In the genomic region with DNA sequence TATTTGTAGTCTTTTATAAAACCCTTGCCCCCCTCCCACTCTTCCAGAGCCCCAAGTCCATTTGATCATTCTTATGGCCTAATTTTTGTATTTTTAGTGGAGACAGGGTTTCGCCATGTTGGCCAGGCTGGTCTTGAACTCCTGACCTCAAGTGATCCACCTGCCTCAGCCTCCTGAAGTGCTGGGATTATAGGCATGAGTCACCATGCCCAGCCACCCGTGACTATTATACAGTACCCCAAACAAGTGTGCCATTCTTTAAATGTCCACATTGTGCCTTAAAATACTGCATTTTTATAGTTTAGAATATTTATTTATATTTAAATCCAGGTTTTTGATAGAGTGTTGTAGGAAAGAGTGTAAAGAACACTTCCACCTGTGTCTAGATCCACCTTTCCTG, we compare ENCODE assay signal across 8 cellular contexts.
DNase-seq lines count a peak whose midpoint lies in the region; ATAC-seq, FAIRE-seq and TF ChIP-seq lines count a peak whose summit lies in the region.
"Not testable (repeated sequence)": the region's sequence is repeated elsewhere in the genome, so short reads cannot be mapped to it uniquely, and the experiment has no call there.

No MANE protein-coding gene starts in this region.

- not testable (repeated sequence) for TF ChIP-seq RAD21 in A549 (conservative IDR thresholded peaks at IDR 0.05 in 1 of 2, IDR thresholded peaks at IDR 0.05 in 1 of 2)

- peaks cover 47% of the 10 kb centered on the region for H3K79me2 ChIP-seq in hepatocyte

- not testable (repeated sequence) for H3K27me3 ChIP-seq in SJSA1 (replicated peaks); hepatocyte; stomach

- H3K36me3 ChIP-seq in SJSA1; hepatocyte (replicated peaks; ENCODE audit: insufficient read depth, low read depth); stomach: not testable (repeated sequence)

- not testable (repeated sequence) for H3K9me2 ChIP-seq in hepatocyte (replicated peaks; ENCODE audit: insufficient read depth)

- H3K4me3 ChIP-seq in A549 (0 out of 3 replicates have a peak overlapping the region, but pooled peaks have one; percentile 3), GM12865 (ENCODE audit: low read depth, low read length) (peak overlapping the region; percentile 6)
- H3K4me3 ChIP-seq in SJSA1, hepatocyte, stomach: not testable (repeated sequence)

- POLR2A ChIA-PET in A549 (lab: Yijun Ruan, JAX): not testable (repeated sequence)

- H3K4me1 Mint-ChIP-seq in activated T-cell treated with anti-CD3 and anti-CD28 coated beads, Interleukin-2, amount 50 U/mL, for 24 hours (ENCODE audit: low read depth): peaks cover 93% of the 10 kb centered on the region
- peaks cover 78% of the 10 kb centered on the region for H3K4me1 Mint-ChIP-seq in central memory CD8-positive, alpha-beta T cell
- H3K4me1 Mint-ChIP-seq in natural killer cell treated with Interleukin-12 subunit alpha and Interleukin-12 subunit beta and Interleukin-15 and Interleukin-18, amount 100 ng/mL, for 72 hours (ENCODE audit: low read depth in 2 of 2): peaks cover 64 to 84% of the 10 kb centered on the region in 2 donors

- H4K20me1 ChIP-seq in hepatocyte (ENCODE audit: insufficient read depth, poor library complexity, severe bottlenecking): not testable (repeated sequence)

- H3K9me3 Mint-ChIP-seq in activated T-cell treated with anti-CD3 and anti-CD28 coated beads, Interleukin-2, amount 50 U/mL, for 24 hours; central memory CD8-positive, alpha-beta T cell; natural killer cell treated with Interleukin-12 subunit alpha and Interleukin-12 subunit beta and Interleukin-15 and Interleukin-18, amount 100 ng/mL, for 72 hours: not testable (repeated sequence)

- H3K4me3 Mint-ChIP-seq in activated T-cell treated with anti-CD3 and anti-CD28 coated beads, Interleukin-2, amount 50 U/mL, for 24 hours: peak overlapping the region; percentile 60
- H3K4me3 Mint-ChIP-seq in central memory CD8-positive, alpha-beta T cell: peak overlapping the region; percentile 66
- H3K4me3 Mint-ChIP-seq in natural killer cell treated with Interleukin-12 subunit alpha and Interleukin-12 subunit beta and Interleukin-15 and Interleukin-18, amount 100 ng/mL, for 72 hours: peak overlapping the region; percentile 86

- FAIRE-seq in A549 (lab: Jason Lieb, UNC): not testable (repeated sequence)

- peak overlapping the region; percentile 99 for H3K27ac Mint-ChIP-seq in activated T-cell treated with anti-CD3 and anti-CD28 coated beads, Interleukin-2, amount 50 U/mL, for 24 hours
- H3K27ac Mint-ChIP-seq in central memory CD8-positive, alpha-beta T cell (ENCODE audit: low read depth): peak overlapping the region; percentile 96
- peak overlapping the region; percentile 96 for H3K27ac Mint-ChIP-seq in natural killer cell treated with Interleukin-12 subunit alpha and Interleukin-12 subunit beta and Interleukin-15 and Interleukin-18, amount 100 ng/mL, for 72 hours

- TF ChIP-seq POLR2A in A549 (IDR thresholded peaks at IDR 0.05; ENCODE audit: low read length); stomach (IDR thresholded peaks at IDR 0.05): not testable (repeated sequence)

- DNase-seq in A549 (ENCODE audit: low read depth in 1 of 2, low spot score in 1 of 2); GM12865 (ENCODE audit: low read depth); SJSA1 (ENCODE audit: low read depth in 1 of 2, low spot score in 2 of 2); activated T-cell treated with anti-CD3 and anti-CD28 coated beads, Interleukin-2, amount 50 U/mL, for 24 hours; central memory CD8-positive, alpha-beta T cell (ENCODE audit: low spot score in 2 of 2); hepatocyte (ENCODE audit: low spot score); natural killer cell treated with Interleukin-12 subunit alpha and Interleukin-12 subunit beta and Interleukin-15 and Interleukin-18, amount 100 ng/mL, for 72 hours (ENCODE audit: low spot score); stomach: not testable (repeated sequence)

- WGBS in A549 (ENCODE audit: missing lambda C conversion rate): 48% methylated on average over 2 of the region's 2 CpGs
- WGBS in hepatocyte (ENCODE audit: low lambda C conversion rate, missing lambda C conversion rate): 77% methylated on average over 2 of the region's 2 CpGs
- WGBS in stomach, 5 donors: 71 to 85% (median 80%) methylated on average over 2 of the region's 2 CpGs

- peak overlapping the region; percentile 69 for H3K4me2 ChIP-seq in A549
- not testable (repeated sequence) for H3K4me2 ChIP-seq in hepatocyte

- TF ChIP-seq CTCF in A549 (IDR thresholded peaks at IDR 0.05); GM12865 (IDR thresholded peaks at IDR 0.05; ENCODE audit: insufficient read depth, low read depth, low read length, missing control alignments); hepatocyte (IDR thresholded peaks at IDR 0.05; ENCODE audit: poor library complexity); stomach (IDR thresholded peaks at IDR 0.05): not testable (repeated sequence)

- intact Hi-C loops in stomach (cut with DNase I; ENCODE audit: low total_unique reads): not testable (repeated sequence)

- H3K27ac ChIP-seq in A549 (peak overlapping the region; percentile 57 to 87), SJSA1 (peak overlapping the region; percentile 94), hepatocyte (peak overlapping the region; percentile 50), stomach (peak overlapping the region; percentile 41 to 89 (median 76))

- H3K9me3 ChIP-seq in A549; SJSA1 (replicated peaks); hepatocyte (ENCODE audit: low read depth); stomach: not testable (repeated sequence)

- H3K27me3 Mint-ChIP-seq in activated T-cell treated with anti-CD3 and anti-CD28 coated beads, Interleukin-2, amount 50 U/mL, for 24 hours; central memory CD8-positive, alpha-beta T cell; natural killer cell treated with Interleukin-12 subunit alpha and Interleukin-12 subunit beta and Interleukin-15 and Interleukin-18, amount 100 ng/mL, for 72 hours: not testable (repeated sequence)

- not testable (repeated sequence) for ATAC-seq in A549; central memory CD8-positive, alpha-beta T cell (replicated peaks; ENCODE audit: extremely low read depth, poor library complexity, severe bottlenecking); natural killer cell treated with Interleukin-12 subunit alpha and Interleukin-12 subunit beta and Interleukin-15 and Interleukin-18, amount 100 ng/mL, for 72 hours

- not testable (repeated sequence) for H2AFZ ChIP-seq in hepatocyte

- H3K4me1 ChIP-seq in A549 (peaks cover 49% of the 10 kb centered on the region), SJSA1 (replicated peaks) (peaks cover 47% of the 10 kb centered on the region), stomach (peaks cover 36 to 67% (median 59%) of the 10 kb centered on the region in 4 donors)
- not testable (repeated sequence) for H3K4me1 ChIP-seq in hepatocyte (ENCODE audit: insufficient read depth)

- not testable (repeated sequence) for TF ChIP-seq EP300 in A549 (IDR thresholded peaks at IDR 0.05); stomach (IDR thresholded peaks at IDR 0.05)

- CTCF ChIA-PET in A549 (lab: Yijun Ruan, JAX): not testable (repeated sequence)

- H3K36me3 Mint-ChIP-seq in activated T-cell treated with anti-CD3 and anti-CD28 coated beads, Interleukin-2, amount 50 U/mL, for 24 hours (ENCODE audit: low read depth): peaks cover 63% of the 10 kb centered on the region
- H3K36me3 Mint-ChIP-seq in central memory CD8-positive, alpha-beta T cell (ENCODE audit: insufficient read depth): peaks cover 39% of the 10 kb centered on the region
- H3K36me3 Mint-ChIP-seq in natural killer cell treated with Interleukin-12 subunit alpha and Interleukin-12 subunit beta and Interleukin-15 and Interleukin-18, amount 100 ng/mL, for 72 hours: peaks cover 16% of the 10 kb centered on the region

TF ChIP-seq in A549, 52 proteins besides CTCF, POLR2A, EP300 and RAD21:
- not testable (repeated sequence) for TF ChIP-seq FOSL2 (IDR thresholded peaks at IDR 0.05)
- TF ChIP-seq FOSL2 (CRISPR knock-in tag; IDR thresholded peaks at IDR 0.05): peak; percentile 52; the same call in 1 of the 2 replicates
- peak; percentile 46; the same call in 1 of the 2 replicates for TF ChIP-seq RARB (CRISPR knock-in tag; IDR thresholded peaks at IDR 0.05)
